ENCODE assay signal across 17 cellular contexts in the genomic region with DNA sequence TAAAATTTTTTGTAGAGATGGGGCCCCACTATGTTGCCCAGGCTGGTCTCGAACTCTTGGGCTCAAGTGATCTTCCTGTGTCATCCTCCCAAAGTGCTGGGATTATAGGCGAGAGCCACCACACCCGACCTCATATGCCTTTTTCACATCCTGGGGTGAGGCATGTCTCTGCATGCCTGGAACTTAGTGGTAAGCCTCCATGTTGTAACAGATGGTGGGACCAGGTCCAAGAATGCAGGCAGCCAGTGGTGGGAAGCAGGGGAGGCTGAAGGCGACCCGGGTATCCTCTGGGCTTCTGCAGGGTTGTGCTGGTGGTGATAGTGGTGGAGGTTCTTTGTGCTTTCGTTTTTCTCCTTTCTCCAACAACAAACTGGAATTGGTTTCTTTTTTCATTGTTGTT. TPM values are rescaled to one million over a fixed set of nuclear protein-coding genes. Genes with fewer than 3 reads are reported as not detected.
A peak's percentile ranks its signal among the peaks of the same experiment; 100 is the strongest.
DNase-seq lines count a peak whose midpoint lies in the region; ATAC-seq, FAIRE-seq and TF ChIP-seq lines count a peak whose summit lies in the region.
"Had no signal": no experiment of that assay in that cellular context is flagged by ENCODE, and none has a peak within 500 bp of the region (broad histone marks: within the 10 kb centered on the region; RNA-seq: fewer than 3 reads in every experiment).

No MANE protein-coding gene starts in this region.

- intact Hi-C loops in left cardiac atrium (cut with DNase I): no loop called here

- no peaks in the 10 kb centered on the region for H3K36me3 ChIP-seq in DND-41 (ENCODE audit: insufficient read depth, low read length)
- H3K36me3 ChIP-seq in keratinocyte (ENCODE audit: control insufficient read depth in 2 of 2, extremely low read depth in 1 of 2, insufficient read depth in 2 of 2, low read length in 2 of 2): no peaks in the 10 kb centered on the region

- H3K27me3 ChIP-seq in DND-41 (ENCODE audit: insufficient read depth, low read length, poor library complexity) (no peaks in the 10 kb centered on the region), keratinocyte (ENCODE audit: control insufficient read depth, extremely low read depth, insufficient read depth, low read length) (no peaks in the 10 kb centered on the region)
- H3K27me3 ChIP-seq: testis had no signal

- H3K4me1 ChIP-seq in DND-41 (ENCODE audit: insufficient read depth, low read length) (no peaks in the 10 kb centered on the region), keratinocyte (ENCODE audit: control insufficient read depth, extremely low read depth, insufficient read depth, low read length) (no peaks in the 10 kb centered on the region)
- H3K4me1 ChIP-seq: testis had no signal

- H4K20me1 ChIP-seq in DND-41 (ENCODE audit: insufficient read depth, low read length): no peaks in the 10 kb centered on the region
- H4K20me1 ChIP-seq in keratinocyte (ENCODE audit: control insufficient read depth, extremely low read depth, insufficient read depth, low read length): no peaks in the 10 kb centered on the region

- H3K9me3 ChIP-seq in DND-41 (ENCODE audit: insufficient read depth, low read length, severe bottlenecking): no peaks in the 10 kb centered on the region
- H3K9me3 ChIP-seq in keratinocyte (ENCODE audit: control insufficient read depth, low read depth, low read length): no peaks in the 10 kb centered on the region
- H3K9me3 ChIP-seq: testis had no signal

- DNase-seq in DND-41 (peak; percentile 26), KBM-7 (peak; percentile 43), astrocyte of the spinal cord (ENCODE audit: low read depth, low spot score) (peak; percentile 39), keratinocyte (ENCODE audit: low read depth, low spot score) (peak; percentile 25), left cardiac atrium (no peak), dermis blood vessel endothelial cell (no peak)
- DNase-seq in activated CD4-positive, alpha-beta T cell treated with anti-CD3 and anti-CD28 coated beads for 4 hours: no peak
- DNase-seq: activated CD4-positive, CD25-positive, alpha-beta regulatory T cell treated with anti-CD3 and anti-CD28 coated beads, Interleukin-2, amount 50 U/mL, for 72 hours; caudate nucleus; foreskin melanocyte; naive thymus-derived CD8-positive, alpha-beta T cell; testis had no signal

- dilution Hi-C loops in keratinocyte (cut with MboI; ENCODE audit: extremely low pct_ligation_motif_present, low sequenced_read_pairs): no loop called here

- H3K4me3 ChIP-seq in DND-41 (ENCODE audit: low read depth in 1 of 2, low read length in 2 of 2) (no peak overlapping the region), astrocyte of the spinal cord (ENCODE audit: low read depth, low read length) (no peak overlapping the region), keratinocyte (ENCODE audit: control insufficient read depth in 2 of 3, extremely low read depth in 1 of 3, insufficient read depth in 2 of 3, low read depth in 1 of 3, low read length in 3 of 3) (no peak overlapping the region)
- H3K4me3 ChIP-seq: SK-N-MC, testis had no signal

- no peak overlapping the region for H2AFZ ChIP-seq in DND-41 (ENCODE audit: low read depth, low read length)
- no peak overlapping the region for H2AFZ ChIP-seq in keratinocyte (ENCODE audit: control insufficient read depth, low read length)

- H3K9ac ChIP-seq in DND-41 (ENCODE audit: low read depth, low read length): no peak overlapping the region
- no peak overlapping the region for H3K9ac ChIP-seq in keratinocyte (ENCODE audit: control insufficient read depth, extremely low read depth, insufficient read depth, low read length)

- H3K79me2 ChIP-seq in DND-41 (ENCODE audit: insufficient read depth, low read length) (no peaks in the 10 kb centered on the region), keratinocyte (ENCODE audit: control insufficient read depth, insufficient read depth, low read length) (no peaks in the 10 kb centered on the region)

- FAIRE-seq in keratinocyte (lab: Jason Lieb, UNC): no peak
- FAIRE-seq: D721Med had no signal

- ATAC-seq in DND-41 (ENCODE audit: insufficient read depth, low read depth): no peak
- no peak for ATAC-seq in HG02973 (IDR thresholded peaks at IDR 0.05; ENCODE audit: unreplicated experiment)
- ATAC-seq in left cardiac atrium: no peak
- ATAC-seq: activated T-helper 17 cell treated with anti-CD3 and anti-CD28 coated beads, Interleukin-2, amount 50 U/mL, for 72 hours; naive thymus-derived CD8-positive, alpha-beta T cell; sciatic nerve had no signal

- no peak overlapping the region for H3K4me2 ChIP-seq in DND-41 (ENCODE audit: insufficient read depth, low read length)
- no peak overlapping the region for H3K4me2 ChIP-seq in keratinocyte (ENCODE audit: control insufficient read depth, extremely low read depth, insufficient read depth, low read depth, low read length)

- no peaks in the 10 kb centered on the region for H3K9me1 ChIP-seq in keratinocyte (ENCODE audit: control insufficient read depth, extremely low read depth, insufficient read depth, low read length)

- in situ Hi-C loops in KBM-7 (cut with MboI; ENCODE audit: low pct_unique_long_range_greater_than_20kb, low sequenced_read_pairs): no loop called here
- in situ Hi-C loops in astrocyte of the spinal cord (cut with HindIII; ENCODE audit: low sequenced_read_pairs): no loop called here

- no peak overlapping the region for H3K27ac ChIP-seq in DND-41 (ENCODE audit: low read length)
- H3K27ac ChIP-seq in keratinocyte (ENCODE audit: control insufficient read depth, insufficient read depth, low read length): no peak overlapping the region
- H3K27ac ChIP-seq: SK-N-MC, testis had no signal

- TF ChIP-seq CTCF in DND-41 (IDR thresholded peaks at IDR 0.05; ENCODE audit: borderline replicate concordance, extremely low read depth, low read length, poor library complexity, severe bottlenecking): no peak
- TF ChIP-seq CTCF in astrocyte of the spinal cord (IDR thresholded peaks at IDR 0.05; ENCODE audit: low read depth, low read length): no peak
- TF ChIP-seq CTCF in keratinocyte (optimal IDR thresholded peaks at IDR 0.05 in 1 of 3, IDR thresholded peaks at IDR 0.05 in 1 of 3, conservative IDR thresholded peaks at IDR 0.05 in 1 of 3; ENCODE audit: extremely low read depth in 1 of 3, insufficient read depth in 2 of 3, low read length in 3 of 3): no peak

RNA-seq across cellular contexts. Expression of gene CCDC124, which starts 30.1 kb away (rescaled TPM):
- 56.8 to 87.0 TPM (median 58.7 TPM) in 3 replicates for polyA plus RNA-seq in keratinocyte
- 53.5 TPM for polyA plus RNA-seq in keratinocyte (2011; ENCODE audit: low read depth)
- polyA plus RNA-seq in keratinocyte (2011; cell fraction: cytosol; rRNA removed): 34.7 and 119 TPM in 2 replicates
- 49.3 and 68.1 TPM in 2 replicates for polyA plus RNA-seq in keratinocyte (2011; cell fraction: nucleus; rRNA removed)
- polyA plus RNA-seq in keratinocyte (2012; ENCODE audit: low replicate concordance): 59.4 and 143 TPM in 2 replicates
- polyA minus RNA-seq in keratinocyte: 6.0 to 9.8 TPM (median 6.4 TPM) in 3 replicates
- 33.4 TPM for polyA minus RNA-seq in keratinocyte (2011; cell fraction: cytosol; rRNA and poly(A)+ RNA removed)
- polyA minus RNA-seq in keratinocyte (2011; cell fraction: nucleus; rRNA and poly(A)+ RNA removed): 10.2 and 12.6 TPM in 2 replicates
- 10 to 100 TPM; 74.5 to 86.8 TPM for total RNA-seq in left cardiac atrium
- total RNA-seq in dermis blood vessel endothelial cell: 24.8 and 58.4 TPM in 2 replicates

RNA-seq across cellular contexts. Expression of gene SLC5A5, which starts 31.0 kb away (rescaled TPM):
- polyA plus RNA-seq in keratinocyte: not detected in 3 replicates
- not detected for polyA plus RNA-seq in keratinocyte (2011; ENCODE audit: low read depth)
- polyA plus RNA-seq in keratinocyte (2011; cell fraction: cytosol; rRNA removed): not detected in 2 replicates
- not detected in 2 replicates for polyA plus RNA-seq in keratinocyte (2011; cell fraction: nucleus; rRNA removed)
- 0.08 TPM in 1 of 2 replicates, not detected in the other for polyA plus RNA-seq in keratinocyte (2012; ENCODE audit: low replicate concordance)
- polyA minus RNA-seq in keratinocyte: not detected in 3 replicates
- not detected for polyA minus RNA-seq in keratinocyte (2011; cell fraction: cytosol; rRNA and poly(A)+ RNA removed)
- not detected in 2 replicates for polyA minus RNA-seq in keratinocyte (2011; cell fraction: nucleus; rRNA and poly(A)+ RNA removed)
- total RNA-seq in left cardiac atrium (not detected), dermis blood vessel endothelial cell (not detected in 2 replicates)
- total RNA-seq: sciatic nerve had no signal

RNA-seq across cellular contexts. Expression of gene RPL18A, which starts 43.0 kb away (rescaled TPM):
- polyA plus RNA-seq in keratinocyte: 1,044 to 1,469 TPM (median 1,312 TPM) in 3 replicates
- 287 TPM for polyA plus RNA-seq in keratinocyte (2011; ENCODE audit: low read depth)
- 1,056 and 2,301 TPM in 2 replicates for polyA plus RNA-seq in keratinocyte (2011; cell fraction: cytosol; rRNA removed)
- polyA plus RNA-seq in keratinocyte (2011; cell fraction: nucleus; rRNA removed): 294 and 383 TPM in 2 replicates
- polyA plus RNA-seq in keratinocyte (2012; ENCODE audit: low replicate concordance): 2,077 and 3,022 TPM in 2 replicates
- polyA minus RNA-seq in keratinocyte: 307 to 740 TPM (median 469 TPM) in 3 replicates
- polyA minus RNA-seq in keratinocyte (2011; cell fraction: cytosol; rRNA and poly(A)+ RNA removed): 2,199 TPM
- 167 and 172 TPM in 2 replicates for polyA minus RNA-seq in keratinocyte (2011; cell fraction: nucleus; rRNA and poly(A)+ RNA removed)
- total RNA-seq in left cardiac atrium (1,000 to 10,000 TPM; 1,009 to 1,051 TPM), dermis blood vessel endothelial cell (793 and 1,347 TPM in 2 replicates)

RNA-seq across cellular contexts. Expression of gene JAK3, which starts 54.9 kb away (rescaled TPM):
- polyA plus RNA-seq in keratinocyte: 0.37 to 0.59 TPM (median 0.50 TPM) in 3 replicates
- 0.22 TPM for polyA plus RNA-seq in keratinocyte (2011; ENCODE audit: low read depth)
- 0.51 and 0.55 TPM in 2 replicates for polyA plus RNA-seq in keratinocyte (2011; cell fraction: cytosol; rRNA removed)
- 0.65 and 1.1 TPM in 2 replicates for polyA plus RNA-seq in keratinocyte (2011; cell fraction: nucleus; rRNA removed)
- 0.28 and 0.58 TPM in 2 replicates for polyA plus RNA-seq in keratinocyte (2012; ENCODE audit: low replicate concordance)
- polyA minus RNA-seq in keratinocyte: 0.58 to 0.79 TPM (median 0.62 TPM) in 3 replicates
- polyA minus RNA-seq in keratinocyte (2011; cell fraction: cytosol; rRNA and poly(A)+ RNA removed): not detected
- polyA minus RNA-seq in keratinocyte (2011; cell fraction: nucleus; rRNA and poly(A)+ RNA removed): 0.11 and 0.23 TPM in 2 replicates
- 1 to 10 TPM; 4.2 to 7.0 TPM for total RNA-seq in left cardiac atrium
- total RNA-seq in dermis blood vessel endothelial cell: 3.2 and 4.1 TPM in 2 replicates

Comparison
In these comparisons a context has a peak if more than half of its experiments do, and no peak if none do; other contexts are left out.
1. DNase-seq: peak in DND-41 (single experiment), KBM-7 (single experiment), astrocyte of the spinal cord (single experiment) and keratinocyte (single experiment); none in activated CD4-positive, alpha-beta T cell treated with anti-CD3 and anti-CD28 coated beads for 4 hours (0 of 2), left cardiac atrium (single experiment) and dermis blood vessel endothelial cell (single experiment).